In genomic region chr9:129802833-129803678, GRCh38 we compare ENCODE assay signal across 8 cellular contexts. TPM values are rescaled to one million over a fixed set of nuclear protein-coding genes. Genes with fewer than 3 reads are reported as not detected.
DNase-seq lines count a peak whose midpoint lies in the region; ATAC-seq and TF ChIP-seq lines count a peak whose summit lies in the region.

TSS of gene TOR1B (plus strand) at chr9:129803184. CDS start at chr9:129803213, 29 bp downstream.

- H3K9me3 ChIP-seq in Panc1 (ENCODE audit: control insufficient read depth, insufficient read depth, low read depth, low read length) (no peaks in the 10 kb centered on the region), muscle layer of colon (ENCODE audit: low read length) (no peaks in the 10 kb centered on the region)

- no peak for TF ChIP-seq CTCF in Panc1 (IDR thresholded peaks at IDR 0.05)

- peak within 1 kb of the TSS; percentile 24 for H3K9ac ChIP-seq in muscle layer of colon (ENCODE audit: low read length)

- in situ Hi-C loops in Panc1 (cut with HindIII; ENCODE audit: low pct_unique_long_range_greater_than_20kb, low sequenced_read_pairs) = no loop called here

- H3K4me1 Mint-ChIP-seq in activated T-cell treated with anti-CD3 and anti-CD28 coated beads, Interleukin-2, amount 50 U/mL, for 4 hours (ENCODE audit: low read depth) = peaks cover 22% of the 10 kb centered on the region

- H3K27ac ChIP-seq in Panc1 (ENCODE audit: low read length) (peak within 1 kb of the TSS; percentile 79), muscle layer of colon (ENCODE audit: low read depth, low read length) (peak within 1 kb of the TSS; percentile 85)

- H3K27me3 ChIP-seq in Panc1 (ENCODE audit: control insufficient read depth, insufficient read depth, low read length) (no peaks in the 10 kb centered on the region), muscle layer of colon (ENCODE audit: control insufficient read depth in 1 of 2, insufficient read depth in 2 of 2, low read length in 2 of 2) (no peaks in the 10 kb centered on the region)

- H3K4me1 ChIP-seq in Panc1 (ENCODE audit: control insufficient read depth, insufficient read depth, low read length) (peaks cover 3% of the 10 kb centered on the region), muscle layer of colon (ENCODE audit: insufficient read depth, low read length) (peaks cover 9% of the 10 kb centered on the region)

- DNase-seq in DMS153 treated with DMSO at 0.1 percent for 48 hours (lab: John Stamatoyannopoulos, UW; ENCODE audit: unreplicated experiment) (peak; percentile 82), KG1 (lab: John Stamatoyannopoulos, UW) (peak; percentile 87), Panc1 (ENCODE audit: low read depth, low spot score) (peak; percentile 51)
- peak; percentile 94 for DNase-seq in activated T-cell treated with anti-CD3 and anti-CD28 coated beads, Interleukin-2, amount 50 U/mL, for 4 hours
- peak; percentile 89 to 91 for DNase-seq in stimulated activated CD8-positive, alpha-beta memory T cell treated with anti-CD3 and anti-CD28 coated beads, Interleukin-7, amount 100 ng/mL, for 1 hour (ENCODE audit: low read depth in 2 of 2)

- POLR2A ChIA-PET in Panc1 (lab: Charles Lee) = interaction anchor here (0.6 kb wide), 1 partner anchor 238 kb away, joined by 3 read pairs; no protein-coding TSS in a partner anchor

- no TSS peak for BruUV-seq in Panc1 (replicated peaks; lab: Mats Ljungman, UMichigan)

- H3K4me3 ChIP-seq in Panc1 (ENCODE audit: low read depth in 2 of 2, low read length in 2 of 2) (peak within 1 kb of the TSS; percentile 68 to 78), muscle layer of colon (ENCODE audit: low read depth in 1 of 2, low read length in 2 of 2) (peak within 1 kb of the TSS; percentile 84 to 88)

- CTCF ChIA-PET in Panc1 (lab: Charles Lee) = no interaction called here

- ATAC-seq in GM21723 (IDR thresholded peaks at IDR 0.05; ENCODE audit: unreplicated experiment) (peak; percentile 92), Panc1 (peak; percentile 99), esophagus mucosa (peak; percentile 96)
- ATAC-seq in activated T-cell treated with anti-CD3 and anti-CD28 coated beads, Interleukin-2, amount 50 U/mL, for 4 hours = peak; percentile 94

- H3K27me3 Mint-ChIP-seq in activated T-cell treated with anti-CD3 and anti-CD28 coated beads, Interleukin-2, amount 50 U/mL, for 4 hours (ENCODE audit: low read depth) = no peaks in the 10 kb centered on the region

- peak within 1 kb of the TSS; percentile 90 for H3K4me3 Mint-ChIP-seq in activated T-cell treated with anti-CD3 and anti-CD28 coated beads, Interleukin-2, amount 50 U/mL, for 4 hours

- intact Hi-C loops in Panc1 (cut with micrococcal nuclease; ENCODE audit: unreplicated experiment) = no loop called here

- H3K36me3 ChIP-seq in Panc1 (ENCODE audit: control insufficient read depth, insufficient read depth, low read length) (no peaks in the 10 kb centered on the region; the same call in none of the 2 replicates), muscle layer of colon (ENCODE audit: insufficient read depth, low read length) (peaks cover 3% of the 10 kb centered on the region)

- H3K36me3 Mint-ChIP-seq in activated T-cell treated with anti-CD3 and anti-CD28 coated beads, Interleukin-2, amount 50 U/mL, for 4 hours (ENCODE audit: insufficient read depth) = peaks cover 17% of the 10 kb centered on the region

- H3K9me3 Mint-ChIP-seq in activated T-cell treated with anti-CD3 and anti-CD28 coated beads, Interleukin-2, amount 50 U/mL, for 4 hours = no peaks in the 10 kb centered on the region

RNA-seq across cellular contexts. Expression of gene TOR1B, which starts in this region (rescaled TPM):
- total RNA-seq in Panc1 (2021; ENCODE audit: unreplicated experiment) (37.6 TPM), esophagus mucosa (11.7 TPM)
- polyA plus RNA-seq in Panc1 (2012; ENCODE audit: insufficient read length) = 26.7 TPM
- 10 to 100 TPM; 22.8 to 28.1 (median 27.5) TPM for total RNA-seq in activated T-cell treated with anti-CD3 and anti-CD28 coated beads, Interleukin-2, amount 50 U/mL, for 4 hours

Comparison
In these comparisons a context has a peak if more than half of its experiments do, and no peak if none do; other contexts are left out.
1. Peak in every context shown above with its lines: DNase-seq, ATAC-seq, H3K4me3 ChIP-seq and H3K27ac ChIP-seq.